Comparison of ENCODE assay signal across 9 cellular contexts in genomic region chr1:154324241-154324640, GRCh38. TPM values are rescaled to one million over a fixed set of nuclear protein-coding genes. Genes with fewer than 3 reads are reported as not detected.
DNase-seq lines count a peak whose midpoint lies in the region; FAIRE-seq and TF ChIP-seq lines count a peak whose summit lies in the region.
"Had no signal": no experiment of that assay in that cellular context is flagged by ENCODE, and none has a peak within 500 bp of the region (broad histone marks: within the 10 kb centered on the region; RNA-seq: fewer than 3 reads in every experiment).

No MANE protein-coding gene starts in this region.

- no peak overlapping the region for H3K9ac ChIP-seq in H1 (replicated peaks in 1 of 4; ENCODE audit: extremely low read depth in 1 of 4, low read depth in 3 of 4, low read length in 3 of 4)

- no peaks in the 10 kb centered on the region for H3K27me3 ChIP-seq in Caco-2 (replicated peaks; ENCODE audit: control insufficient read depth, insufficient read depth, low read length)
- H3K27me3 ChIP-seq in H1 (replicated peaks in 1 of 4; ENCODE audit: control insufficient read depth in 3 of 4, extremely low read depth in 1 of 4, insufficient read depth in 3 of 4, low read length in 3 of 4) = no peaks in the 10 kb centered on the region

- H3K36me3 Mint-ChIP-seq in Caco-2 (ENCODE audit: insufficient read depth, unreplicated experiment) = no peaks in the 10 kb centered on the region

- 86% methylated on average over 2 of the region's 2 CpGs; no CpG with 5 or more reads in 1 of the 2 experiments for WGBS in H1 (ENCODE audit: extremely low coverage in 1 of 2, insufficient coverage in 1 of 2, insufficient read length in 1 of 2, insufficient replicate concordance in 2 of 2, low coverage in 1 of 2, low lambda C conversion rate in 2 of 2, missing lambda C conversion rate in 1 of 2), 2 experiments

- TF ChIP-seq POLR2A in H1 (IDR thresholded peaks at IDR 0.05; ENCODE audit: control extremely low read depth in 1 of 2, low read depth in 2 of 2, low read length in 2 of 2) = no peak

- BruUV-seq in Caco-2 (replicated peaks; lab: Mats Ljungman, UMichigan) (no TSS peak), OCI-LY7 (replicated peaks; lab: Mats Ljungman, UMichigan) (no TSS peak)

- no peak overlapping the region for H3K14ac ChIP-seq in H1 (ENCODE audit: insufficient read length)

- no peak overlapping the region for H3K23ac ChIP-seq in H1 (ENCODE audit: insufficient read length)

- no peak for FAIRE-seq in H1 (lab: Jason Lieb, UNC)
- FAIRE-seq: H54 had no signal

- no peak overlapping the region for H3K4ac ChIP-seq in H1 (replicated peaks; ENCODE audit: insufficient read length, low read depth, low read length)

- peak overlapping the region; percentile 88 for H2BK15ac ChIP-seq in H1 (ENCODE audit: low read length)

- no peak overlapping the region for H3K27ac Mint-ChIP-seq in Caco-2 (ENCODE audit: unreplicated experiment)

- H3K4me2 ChIP-seq in OCI-LY7 (ENCODE audit: low read length) (peak overlapping the region; percentile 99), H1 (ENCODE audit: insufficient read depth in 1 of 2, low read depth in 2 of 2, low read length in 2 of 2) (peak overlapping the region; percentile 86 to 87; a peak in 3 of 4 replicates)

- H2BK5ac ChIP-seq in H1 (ENCODE audit: low read depth, low read length) = no peak overlapping the region

- H3K27ac ChIP-seq in OCI-LY7 (ENCODE audit: low read depth, low read length, poor library complexity, severe bottlenecking) = no peak overlapping the region
- H3K27ac ChIP-seq in H1 (ENCODE audit: low read depth, low read length) = no peak overlapping the region

- no peak overlapping the region for H2BK120ac ChIP-seq in H1 (replicated peaks; ENCODE audit: low read depth, low read length)

- H3K9me3 ChIP-seq in Caco-2 (no peaks in the 10 kb centered on the region), OCI-LY7 (ENCODE audit: low read length) (no peaks in the 10 kb centered on the region), H1 (ENCODE audit: insufficient read depth in 2 of 2, low read depth in 1 of 2, low read length in 1 of 2) (no peaks in the 10 kb centered on the region)

- no peak overlapping the region for H4K5ac ChIP-seq in H1 (ENCODE audit: insufficient read length, low read depth, low read length)

- H3K27me3 Mint-ChIP-seq in Caco-2 (ENCODE audit: insufficient read depth, unreplicated experiment) = no peaks in the 10 kb centered on the region

- H2AK5ac ChIP-seq in H1 (ENCODE audit: low read depth, low read length) = peak overlapping the region; percentile 11; the same call in 1 of the 2 replicates

- TF ChIP-seq RAD21 in H1 (IDR thresholded peaks at IDR 0.05 in 1 of 2, conservative IDR thresholded peaks at IDR 0.05 in 1 of 2; ENCODE audit: low read depth in 2 of 2, low read length in 2 of 2) = no peak

- peaks cover 21% of the 10 kb centered on the region for H3K4me1 ChIP-seq in Caco-2
- peaks cover 22% of the 10 kb centered on the region for H3K4me1 ChIP-seq in OCI-LY7 (ENCODE audit: insufficient read depth, low read length, poor library complexity, severe bottlenecking)
- peaks cover 16 to 20% (median 18%) of the 10 kb centered on the region in 4 experiments for H3K4me1 ChIP-seq in H1 (replicated peaks in 1 of 4; ENCODE audit: control insufficient read depth in 3 of 4, insufficient read depth in 4 of 4, low read length in 3 of 4)

- intact Hi-C loops in Caco-2 (cut with micrococcal nuclease; ENCODE audit: unreplicated experiment) = no loop called here
- intact Hi-C loops in OCI-LY7 (cut with micrococcal nuclease; ENCODE audit: unreplicated experiment) = loop anchor here (10.0 kb wide), 1 partner anchor 221 kb away; no protein-coding TSS in a partner anchor
- intact Hi-C loops in posterior vena cava (cut with DNase I) = no loop called here

- H2BK12ac ChIP-seq in H1 (ENCODE audit: low read depth, low read length) = no peak overlapping the region

- H4K91ac ChIP-seq in H1 (replicated peaks; ENCODE audit: insufficient read length, low read length) = no peak overlapping the region

- H3K79me2 ChIP-seq in OCI-LY7 (ENCODE audit: insufficient read depth, low read depth, low read length) = no peaks in the 10 kb centered on the region
- peaks cover 0 to 11% of the 10 kb centered on the region in 2 experiments; a peak in 2 of 4 replicates for H3K79me2 ChIP-seq in H1 (ENCODE audit: control insufficient read depth in 1 of 2, insufficient read depth in 2 of 2, low read length in 2 of 2)

- no peak for DNase-seq in Caco-2
- no peak for DNase-seq in OCI-LY7 (ENCODE audit: low spot score)
- no peak for DNase-seq in H1 (ENCODE audit: low read depth in 1 of 2, low spot score in 2 of 2)
- peak; percentile 81 for DNase-seq in posterior vena cava (ENCODE audit: low spot score)
- DNase-seq in effector CD8-positive, alpha-beta T cell (lab: John Stamatoyannopoulos, UW) = no peak
- no peak for DNase-seq in NCI-H1092 (lab: John Stamatoyannopoulos, UW)
- DNase-seq in stimulated activated CD4-positive, alpha-beta T cell treated with anti-CD3 and anti-CD28 coated beads, Interleukin-2, amount 100 ng/mL, for 48 hours = no peak
- no peak for DNase-seq in NCI-H748 treated with DMSO at 0.1 percent for 48 hours (lab: John Stamatoyannopoulos, UW)

- H2AFZ ChIP-seq in OCI-LY7 (ENCODE audit: low read length) (peak overlapping the region; percentile 98), H1 (ENCODE audit: low read length) (no peak overlapping the region)

- peaks cover 29% of the 10 kb centered on the region for H3K4me1 Mint-ChIP-seq in Caco-2 (ENCODE audit: low read depth, unreplicated experiment)

- no peak overlapping the region for H3K4me3 ChIP-seq in Caco-2 (ENCODE audit: low read depth, low read length)
- peak overlapping the region; percentile 83 for H3K4me3 ChIP-seq in OCI-LY7 (ENCODE audit: low read depth, low read length, poor library complexity, severe bottlenecking)
- H3K4me3 ChIP-seq in H1 (ENCODE audit: extremely low read depth in 1 of 4, insufficient read depth in 2 of 4, low read depth in 3 of 4, low read length in 4 of 4) = peak overlapping the region in 3 of 4 experiments; percentile 82 to 89 (median 89); a peak in 4 of 8 replicates

- POLR2A ChIA-PET in Caco-2 (lab: Charles Lee) = no interaction called here
- POLR2A ChIA-PET in OCI-LY7 (lab: Charles Lee) = no interaction called here
- POLR2A ChIA-PET in H1 (lab: Charles Lee; ENCODE audit: partially characterized antibody) = interaction anchor here (0.6 to 2.9 kb wide), 7 partner anchors 10 to 334 kb away, joined by 3 to 11 read pairs (median 5); partner anchors contain the start of genes HAX1, RPS27 and UBAP2L

- TF ChIP-seq EP300 in H1 (IDR thresholded peaks at IDR 0.05; ENCODE audit: borderline replicate concordance in 1 of 2, low read depth in 2 of 2, low read length in 2 of 2) = no peak

- no peaks in the 10 kb centered on the region for H4K20me1 ChIP-seq in OCI-LY7 (ENCODE audit: insufficient read depth, low read length)
- H4K20me1 ChIP-seq in H1 (replicated peaks in 1 of 2; ENCODE audit: control insufficient read depth in 1 of 2, insufficient read depth in 2 of 2, low read length in 2 of 2) = peaks cover 0 to 2% of the 10 kb centered on the region in 2 experiments

- H3K36me3 ChIP-seq in Caco-2 (ENCODE audit: control insufficient read depth, insufficient read depth, low read length) (no peaks in the 10 kb centered on the region), OCI-LY7 (ENCODE audit: insufficient read depth, low read length) (no peaks in the 10 kb centered on the region), H1 (ENCODE audit: control insufficient read depth in 2 of 4, insufficient read depth in 4 of 4, low read length in 3 of 4) (no peaks in the 10 kb centered on the region)

- no peak overlapping the region for H3K18ac ChIP-seq in H1 (ENCODE audit: extremely low read depth, low read length)

- H3K56ac ChIP-seq in H1 (replicated peaks; ENCODE audit: insufficient read length, low read depth, low read length) = no peak overlapping the region

- H2BK20ac ChIP-seq in H1 (ENCODE audit: low read length) = no peak overlapping the region

- no peak overlapping the region for H4K8ac ChIP-seq in H1 (ENCODE audit: extremely low read depth, insufficient read depth, low read length)

- peaks cover 7% of the 10 kb centered on the region; the same call in 1 of the 2 replicates for H3K79me1 ChIP-seq in H1 (ENCODE audit: low read depth, low read length)

- H3K9me3 Mint-ChIP-seq in Caco-2 (ENCODE audit: unreplicated experiment) = no peaks in the 10 kb centered on the region

- H3K23me2 ChIP-seq in H1 (ENCODE audit: low read depth, low read length) = peaks cover 22% of the 10 kb centered on the region

- H3K9me2 ChIP-seq in OCI-LY7 (ENCODE audit: insufficient read depth, low read length) = no peaks in the 10 kb centered on the region

- CTCF ChIA-PET in Caco-2 (lab: Charles Lee) (interaction anchor here (1.9 kb wide), 1 partner anchor 11 kb away, joined by 8 read pairs; no protein-coding TSS in a partner anchor), OCI-LY7 (lab: Charles Lee; ENCODE audit: unreplicated experiment) (no interaction called here), H1 (lab: Charles Lee; ENCODE audit: partially characterized antibody) (interaction anchor here (0.6 to 21.7 kb wide), 16 partner anchors 11 to 251 kb away, joined by 3 to 507 read pairs (median 3); partner anchors contain the start of genes HAX1 and TPM3)

- H3K4me3 Mint-ChIP-seq in Caco-2 (ENCODE audit: unreplicated experiment) = peak overlapping the region; percentile 67

- TF ChIP-seq CTCF in Caco-2 (IDR thresholded peaks at IDR 0.05; ENCODE audit: insufficient read depth in 1 of 2, low read depth in 1 of 2, low read length in 1 of 2, severe bottlenecking in 1 of 2, unreplicated experiment in 1 of 2) (no peak), OCI-LY7 (conservative IDR thresholded peaks at IDR 0.05; ENCODE audit: low read length) (no peak), H1 (IDR thresholded peaks at IDR 0.05; ENCODE audit: control extremely low read depth in 1 of 3, insufficient read depth in 1 of 3, low read depth in 1 of 3, low read length in 3 of 3) (no peak)

RNA-seq across cellular contexts. Expression of gene ATP8B2, which starts 1.1 kb away (rescaled TPM):
- total RNA-seq in Caco-2 (2022) (10.5 and 10.6 TPM in 2 replicates), OCI-LY7 (2022) (10.2 and 11.5 TPM in 2 replicates), posterior vena cava (100 to 1,000 TPM; 130 to 153 TPM)
- 20.3 and 28.8 TPM in 2 replicates for total RNA-seq in OCI-LY7 (2014; rRNA removed; shearing (Covaris generic))
- total RNA-seq in H1 (2021; fragmentation: NEBNext Ultra II Directional; extraction: Animal tissue kit (Norgen Biotek cat#: 25700)) = 59.3 and 61.4 TPM in 2 replicates
- polyA plus RNA-seq in H1 (2011; rRNA removed) = 70.1 and 98.5 TPM in 2 replicates
- polyA plus RNA-seq in H1 (2011; cell fraction: cytosol; rRNA removed) = 47.8 TPM
- polyA plus RNA-seq in H1 (2011; cell fraction: nucleus; rRNA removed) = 115 TPM
- 27.5 to 39.2 TPM (median 34.5 TPM) in 4 replicates for polyA plus RNA-seq in H1 (2012, experiment 1 of 2)
- polyA plus RNA-seq in H1 (2012, experiment 2 of 2) = 20.8 TPM
- polyA plus RNA-seq in H1 (2013, experiment 1 of 2) = 34.7 TPM
- 38.4 TPM for polyA plus RNA-seq in H1 (2013, experiment 2 of 2)
- polyA minus RNA-seq in H1 (2011; rRNA and poly(A)+ RNA removed) = 58.6 and 67.6 TPM in 2 replicates
- 31.1 TPM for polyA minus RNA-seq in H1 (2011; cell fraction: cytosol; rRNA and poly(A)+ RNA removed)
- 46.9 TPM for polyA minus RNA-seq in H1 (2011; cell fraction: nucleus; rRNA and poly(A)+ RNA removed)

RNA-seq across cellular contexts. Expression of gene AQP10, which starts 3.3 kb away (rescaled TPM):
- total RNA-seq in Caco-2 (2022) = 0.50 and 1.3 TPM in 2 replicates
- total RNA-seq in OCI-LY7 (2014; rRNA removed; shearing (Covaris generic)) = not detected in 2 replicates
- total RNA-seq in OCI-LY7 (2022) = not detected in 2 replicates
- total RNA-seq in H1 (2021; fragmentation: NEBNext Ultra II Directional; extraction: Animal tissue kit (Norgen Biotek cat#: 25700)) = not detected in 2 replicates
- polyA plus RNA-seq in H1 (2011; rRNA removed) = not detected in 2 replicates
- not detected for polyA plus RNA-seq in H1 (2011; cell fraction: cytosol; rRNA removed)
- not detected for polyA plus RNA-seq in H1 (2011; cell fraction: nucleus; rRNA removed)
- not detected in 4 replicates for polyA plus RNA-seq in H1 (2012, experiment 1 of 2)
- polyA plus RNA-seq in H1 (2012, experiment 2 of 2) = not detected
- polyA plus RNA-seq in H1 (2013, experiment 1 of 2) = not detected
- polyA plus RNA-seq in H1 (2013, experiment 2 of 2) = not detected
- polyA minus RNA-seq in H1 (2011; rRNA and poly(A)+ RNA removed) = not detected in 2 replicates
- not detected for polyA minus RNA-seq in H1 (2011; cell fraction: cytosol; rRNA and poly(A)+ RNA removed)
- polyA minus RNA-seq in H1 (2011; cell fraction: nucleus; rRNA and poly(A)+ RNA removed) = not detected
- under 1 TPM in 1 of 2 donors, not detected in 1; 0.24 TPM for total RNA-seq in posterior vena cava

RNA-seq across cellular contexts. Expression of gene HAX1, which starts 51.8 kb away (rescaled TPM):
- total RNA-seq in Caco-2 (2022) = 135 and 138 TPM in 2 replicates
- total RNA-seq in OCI-LY7 (2014; rRNA removed; shearing (Covaris generic)) = 196 and 208 TPM in 2 replicates
- total RNA-seq in OCI-LY7 (2022) = 170 and 174 TPM in 2 replicates
- total RNA-seq in H1 (2021; fragmentation: NEBNext Ultra II Directional; extraction: Animal tissue kit (Norgen Biotek cat#: 25700)) = 73.7 and 82.2 TPM in 2 replicates
- 111 and 115 TPM in 2 replicates for polyA plus RNA-seq in H1 (2011; rRNA removed)
- 125 TPM for polyA plus RNA-seq in H1 (2011; cell fraction: cytosol; rRNA removed)
- polyA plus RNA-seq in H1 (2011; cell fraction: nucleus; rRNA removed) = 121 TPM
- 91.0 to 107 TPM (median 105 TPM) in 4 replicates for polyA plus RNA-seq in H1 (2012, experiment 1 of 2)
- 130 TPM for polyA plus RNA-seq in H1 (2012, experiment 2 of 2)
- polyA plus RNA-seq in H1 (2013, experiment 1 of 2) = 76.6 TPM
- polyA plus RNA-seq in H1 (2013, experiment 2 of 2) = 74.5 TPM
- 72.3 and 75.2 TPM in 2 replicates for polyA minus RNA-seq in H1 (2011; rRNA and poly(A)+ RNA removed)
- 32.4 TPM for polyA minus RNA-seq in H1 (2011; cell fraction: cytosol; rRNA and poly(A)+ RNA removed)
- polyA minus RNA-seq in H1 (2011; cell fraction: nucleus; rRNA and poly(A)+ RNA removed) = 26.4 TPM
- total RNA-seq in posterior vena cava = 10 to 100 TPM; 63.9 to 71.6 TPM
